Comparison of ENCODE assay signal across 1 cellular context in genomic region chr21:38798481-38798882, GRCh38.
TF ChIP-seq lines count a peak whose summit lies in the region.

No MANE protein-coding gene starts in this region.

TF ChIP-seq in K562, 482 proteins besides CTCF, POLR2A, EP300 and RAD21 (continued from another document and continues in another):
- TF ChIP-seq MGA (IDR thresholded peaks at IDR 0.05) (no peak), FOXA1 (IDR thresholded peaks at IDR 0.05; ENCODE audit: borderline replicate concordance) (no peak), NBN (IDR thresholded peaks at IDR 0.05; ENCODE audit: low read depth) (peak; percentile 34; the same call in 1 of the 2 replicates), NR2F6 (CRISPR knock-in tag; IDR thresholded peaks at IDR 0.05) (no peak), SFPQ (IDR thresholded peaks at IDR 0.05; ENCODE audit: low read depth, low read length) (no peak), ZNF175 (CRISPR knock-in tag; IDR thresholded peaks at IDR 0.05; ENCODE audit: low read depth) (no peak), TCFL5 (CRISPR knock-in tag; conservative IDR thresholded peaks at IDR 0.05) (no peak), HINFP (tag; conservative IDR thresholded peaks at IDR 0.05; ENCODE audit: low read depth) (0 out of 2 replicates have a peak, but pooled peaks have one; percentile 48), ATF7 (IDR thresholded peaks at IDR 0.05) (peak; percentile 29; the same call in 1 of the 2 replicates), HNRNPLL (IDR thresholded peaks at IDR 0.05; ENCODE audit: low read depth, low read length, poor library complexity, severe bottlenecking) (no peak), FOXM1 (IDR thresholded peaks at IDR 0.05; ENCODE audit: low read depth) (0 out of 2 replicates have a peak, but pooled peaks have one; percentile 13), FOXM1 (CRISPR knock-in tag; IDR thresholded peaks at IDR 0.05; ENCODE audit: low read depth) (no peak), RUNX1 (IDR thresholded peaks at IDR 0.05; ENCODE audit: low read depth) (no peak), NFE2 (IDR thresholded peaks at IDR 0.05; ENCODE audit: low read depth) (no peak), EHMT2 (IDR thresholded peaks at IDR 0.05) (peak; percentile 64; the same call in 1 of the 2 replicates), ETV5 (CRISPR knock-in tag; IDR thresholded peaks at IDR 0.05; ENCODE audit: low read depth) (no peak), BCOR (IDR thresholded peaks at IDR 0.05) (0 out of 2 replicates have a peak, but pooled peaks have one; percentile 22), TAF1 (IDR thresholded peaks at IDR 0.05; ENCODE audit: control insufficient read depth, extremely low read depth, insufficient read depth, low read length, severe bottlenecking) (no peak), SRSF3 (IDR thresholded peaks at IDR 0.05; ENCODE audit: insufficient read depth, low read length) (no peak), HNRNPH1 (optimal IDR thresholded peaks at IDR 0.05; ENCODE audit: low read depth, low read length) (no peak), YY1 (IDR thresholded peaks at IDR 0.05; ENCODE audit: borderline replicate concordance in 1 of 3, control insufficient read depth in 1 of 3, extremely low read depth in 1 of 3, insufficient read depth in 3 of 3, insufficient read length in 1 of 3, insufficient replicate concordance in 2 of 3, low read depth in 1 of 3, low read length in 2 of 3) (peak in 2 of 3 experiments; percentile 34 to 87), FOSL1 (tag; conservative IDR thresholded peaks at IDR 0.05) (peak; percentile 73; the same call in 1 of the 2 replicates), THRB (CRISPR knock-in tag; conservative IDR thresholded peaks at IDR 0.05) (no peak), MEF2A (IDR thresholded peaks at IDR 0.05; ENCODE audit: control insufficient read depth, low read depth, low read length) (no peak), ZNF124 (CRISPR knock-in tag; IDR thresholded peaks at IDR 0.05) (no peak), HOXB6 (CRISPR knock-in tag; IDR thresholded peaks at IDR 0.05; ENCODE audit: borderline replicate concordance) (no peak), ARID1B (IDR thresholded peaks at IDR 0.05) (peak; percentile 64), SPI1 (IDR thresholded peaks at IDR 0.05; ENCODE audit: borderline replicate concordance, low read depth, low read length) (no peak), ZFP1 (CRISPR knock-in tag; IDR thresholded peaks at IDR 0.05) (no peak), GTF2E2 (tag; IDR thresholded peaks at IDR 0.05) (no peak), THAP7 (CRISPR knock-in tag; IDR thresholded peaks at IDR 0.05) (no peak), HSF4 (CRISPR knock-in tag; IDR thresholded peaks at IDR 0.05; ENCODE audit: borderline replicate concordance) (no peak), DACH1 (IDR thresholded peaks at IDR 0.05; ENCODE audit: partially characterized antibody) (no peak), RNF219 (CRISPR knock-in tag; IDR thresholded peaks at IDR 0.05) (no peak), XRCC3 (IDR thresholded peaks at IDR 0.05) (no peak), RCOR1 (IDR thresholded peaks at IDR 0.05; ENCODE audit: borderline replicate concordance in 1 of 2, low read depth in 2 of 2, low read length in 2 of 2) (peak in 1 of 2 experiments; percentile 15; a peak in 1 of 4 replicates), CEBPG (CRISPR knock-in tag; IDR thresholded peaks at IDR 0.05) (no peak), CEBPG (tag; conservative IDR thresholded peaks at IDR 0.05 in 1 of 2, IDR thresholded peaks at IDR 0.05 in 1 of 2) (no peak), RFX7 (CRISPR knock-in tag; IDR thresholded peaks at IDR 0.05) (no peak), DMBX1 (CRISPR knock-in tag; IDR thresholded peaks at IDR 0.05; ENCODE audit: borderline replicate concordance) (0 out of 2 replicates have a peak, but pooled peaks have one; percentile 33)
